1 cellular context compared by ENCODE assay signal in the genomic region with DNA sequence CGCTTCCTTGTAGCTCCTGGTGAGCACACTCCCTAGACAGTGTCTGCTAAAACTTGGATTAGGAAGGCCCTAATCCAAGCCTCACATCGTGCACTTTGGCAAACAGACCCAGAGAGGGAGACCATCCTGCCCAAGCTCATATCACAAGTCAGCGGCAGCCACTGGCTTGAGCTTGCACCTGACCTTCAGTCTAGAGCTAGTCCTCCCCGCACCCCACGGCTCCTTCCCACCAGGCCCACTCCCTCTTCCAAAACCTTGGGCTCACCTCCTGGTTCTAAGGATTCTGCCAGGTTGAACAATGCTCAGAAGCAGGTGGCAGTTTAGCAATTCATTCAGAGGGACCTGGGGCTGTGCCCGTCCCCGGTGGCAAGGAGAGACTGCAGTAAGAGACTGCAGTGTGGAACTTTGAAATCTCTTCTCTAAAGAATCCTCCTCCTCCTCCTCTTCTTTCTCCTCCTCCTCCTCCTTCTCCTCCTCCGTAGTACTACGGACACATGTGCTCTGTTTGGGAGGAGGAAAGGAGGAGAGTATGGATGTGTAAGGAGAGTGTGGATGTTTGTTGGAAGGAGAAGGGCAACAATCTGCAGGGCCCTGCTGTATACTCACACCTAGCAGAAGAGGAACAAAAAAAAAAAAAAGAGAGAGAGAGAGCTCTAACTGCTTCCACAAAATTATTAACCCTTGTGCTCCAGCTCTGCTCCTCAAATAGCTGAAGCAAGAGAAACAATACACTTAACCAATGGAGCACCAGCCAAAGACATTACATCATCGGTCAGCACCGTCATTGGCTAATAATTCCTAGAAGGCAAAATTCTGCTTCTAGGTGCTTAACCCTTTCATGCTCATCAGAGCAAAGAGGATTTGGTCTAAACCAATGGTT.
TF ChIP-seq lines count a peak whose summit lies in the region.

No MANE protein-coding gene starts in this region.

TF ChIP-seq in HEK293T, 16 proteins besides CTCF, POLR2A, EP300 and RAD21 (continued from another document):
- TF ChIP-seq FOXA1 (IDR thresholded peaks at IDR 0.05), result no peak
- TF ChIP-seq L3MBTL2 (conservative IDR thresholded peaks at IDR 0.05), result no peak; the same call in 1 of the 2 replicates
- no peak for TF ChIP-seq FOXM1 (IDR thresholded peaks at IDR 0.05; ENCODE audit: borderline replicate concordance)
- no peak for TF ChIP-seq LEF1 (IDR thresholded peaks at IDR 0.05; ENCODE audit: borderline replicate concordance)
- no peak for TF ChIP-seq ARNT (IDR thresholded peaks at IDR 0.05)
- no peak for TF ChIP-seq SUZ12 (IDR thresholded peaks at IDR 0.05)
- peak; percentile 57; the same call in 1 of the 2 replicates for TF ChIP-seq ZNF384 (IDR thresholded peaks at IDR 0.05)
